10 cellular contexts compared by ENCODE assay signal in genomic region chr1:116668277-116668676, GRCh38. TPM values are rescaled to one million over a fixed set of nuclear protein-coding genes. Genes with fewer than 3 reads are reported as not detected.
A peak's percentile ranks its signal among the peaks of the same experiment; 100 is the strongest.
DNase-seq lines count a peak whose midpoint lies in the region; ATAC-seq and TF ChIP-seq lines count a peak whose summit lies in the region.
"Had no signal": no experiment of that assay in that cellular context is flagged by ENCODE, and none has a peak within 500 bp of the region (broad histone marks: within the 10 kb centered on the region; RNA-seq: fewer than 3 reads in every experiment).

No MANE protein-coding gene starts in this region.

- DNase-seq in activated T-cell treated with anti-CD3 and anti-CD28 coated beads, Interleukin-2, amount 50 U/mL, for 4 hours: no peak
- DNase-seq in activated T-cell treated with anti-CD3 and anti-CD28 coated beads, Interleukin-2, amount 50 U/mL, for 1 hour: no peak
- DNase-seq in activated CD8-positive, alpha-beta T cell treated with anti-CD3 and anti-CD28 coated beads for 36 hours: no peak
- DNase-seq in stimulated activated naive B cell treated with anti-CD40 and anti-IgM and Interleukin-4, amounts not matched to agents 10 μg/mL and 1 μg/mL and 100 μg/mL, for 72 hours: no peak
- DNase-seq in cerebellar cortex (ENCODE audit: low spot score) (no peak), H7 (no peak)
- DNase-seq: amniotic stem cell, NCI-H187 treated with DMSO at 0.1 percent for 48 hours had no signal

- no peaks in the 10 kb centered on the region for H3K36me3 Mint-ChIP-seq in activated T-cell treated with anti-CD3 and anti-CD28 coated beads, Interleukin-2, amount 50 U/mL, for 4 hours (ENCODE audit: insufficient read depth)
- H3K36me3 Mint-ChIP-seq in activated CD8-positive, alpha-beta T cell treated with anti-CD3 and anti-CD28 coated beads for 36 hours (ENCODE audit: low read depth): no peaks in the 10 kb centered on the region
- peaks cover 23% of the 10 kb centered on the region in 2 donors for H3K36me3 Mint-ChIP-seq in stimulated activated naive B cell treated with anti-CD40 and anti-IgM and Interleukin-4, amounts not matched to agents 10 μg/mL and 1 μg/mL and 100 μg/mL, for 72 hours

- POLR2A ChIA-PET in activated CD8-positive, alpha-beta T cell treated with anti-CD3 and anti-CD28 coated beads for 36 hours (lab: Charles Lee): interaction anchor here (1.6 kb wide), 1 partner anchor 26 kb away, joined by 3 read pairs; no protein-coding TSS in a partner anchor

- no peak overlapping the region for H3K27ac Mint-ChIP-seq in activated CD8-positive, alpha-beta T cell treated with anti-CD3 and anti-CD28 coated beads for 36 hours
- no peak overlapping the region for H3K27ac Mint-ChIP-seq in stimulated activated naive B cell treated with anti-CD40 and anti-IgM and Interleukin-4, amounts not matched to agents 10 μg/mL and 1 μg/mL and 100 μg/mL, for 72 hours

- H3K4me3 ChIP-seq in iPS-15b (ENCODE audit: low read depth, low read length) (peak overlapping the region; percentile 53), H7 (ENCODE audit: insufficient read depth, low read depth, low read length) (no peak overlapping the region)

- H3K27me3 Mint-ChIP-seq in activated T-cell treated with anti-CD3 and anti-CD28 coated beads, Interleukin-2, amount 50 U/mL, for 4 hours (ENCODE audit: low read depth): peaks cover 44% of the 10 kb centered on the region
- peaks cover 51% of the 10 kb centered on the region for H3K27me3 Mint-ChIP-seq in activated CD8-positive, alpha-beta T cell treated with anti-CD3 and anti-CD28 coated beads for 36 hours
- peaks cover 48 to 60% of the 10 kb centered on the region in 2 donors for H3K27me3 Mint-ChIP-seq in stimulated activated naive B cell treated with anti-CD40 and anti-IgM and Interleukin-4, amounts not matched to agents 10 μg/mL and 1 μg/mL and 100 μg/mL, for 72 hours

- H3K4me1 ChIP-seq in iPS-15b (ENCODE audit: control insufficient read depth, insufficient read depth, low read length): peaks cover 22% of the 10 kb centered on the region

- no peaks in the 10 kb centered on the region for H3K9me3 Mint-ChIP-seq in activated T-cell treated with anti-CD3 and anti-CD28 coated beads, Interleukin-2, amount 50 U/mL, for 4 hours
- no peaks in the 10 kb centered on the region for H3K9me3 Mint-ChIP-seq in activated CD8-positive, alpha-beta T cell treated with anti-CD3 and anti-CD28 coated beads for 36 hours
- no peaks in the 10 kb centered on the region for H3K9me3 Mint-ChIP-seq in stimulated activated naive B cell treated with anti-CD40 and anti-IgM and Interleukin-4, amounts not matched to agents 10 μg/mL and 1 μg/mL and 100 μg/mL, for 72 hours

- CTCF ChIA-PET in activated CD8-positive, alpha-beta T cell treated with anti-CD3 and anti-CD28 coated beads for 36 hours (lab: Charles Lee): interaction anchor here (1.0 to 2.6 kb wide), 3 partner anchors 73 to 98 kb away, joined by 3 to 8 read pairs (median 3); partner anchors contain the start of gene CD58

- H3K36me3 ChIP-seq in iPS-15b (ENCODE audit: control insufficient read depth, insufficient read depth, low read length) (no peaks in the 10 kb centered on the region), H7 (replicated peaks; ENCODE audit: control insufficient read depth, insufficient read depth, low read length) (peaks cover 1% of the 10 kb centered on the region; the same call in 1 of the 2 replicates)

- no peak for TF ChIP-seq CTCF in activated CD8-positive, alpha-beta T cell treated with anti-CD3 and anti-CD28 coated beads for 36 hours (IDR thresholded peaks at IDR 0.05)

- H3K4me3 Mint-ChIP-seq in activated T-cell treated with anti-CD3 and anti-CD28 coated beads, Interleukin-2, amount 50 U/mL, for 4 hours: peak overlapping the region; percentile 68
- peak overlapping the region; percentile 43 for H3K4me3 Mint-ChIP-seq in activated CD8-positive, alpha-beta T cell treated with anti-CD3 and anti-CD28 coated beads for 36 hours
- peak overlapping the region; percentile 65 for H3K4me3 Mint-ChIP-seq in stimulated activated naive B cell treated with anti-CD40 and anti-IgM and Interleukin-4, amounts not matched to agents 10 μg/mL and 1 μg/mL and 100 μg/mL, for 72 hours

- H3K9ac ChIP-seq in iPS-15b (ENCODE audit: low read depth, low read length): no peak overlapping the region

- no peaks in the 10 kb centered on the region for H3K9me3 ChIP-seq in iPS-15b (ENCODE audit: control insufficient read depth, insufficient read depth, low read length)

- H3K27me3 ChIP-seq in iPS-15b (ENCODE audit: control insufficient read depth, insufficient read depth, low read length): peaks cover 27% of the 10 kb centered on the region
- H3K27me3 ChIP-seq in H7 (ENCODE audit: control insufficient read depth, insufficient read depth, low read length): peaks cover 10% of the 10 kb centered on the region

- intact Hi-C loops in activated CD8-positive, alpha-beta T cell treated with anti-CD3 and anti-CD28 coated beads for 36 hours (cut with micrococcal nuclease): no loop called here

- ATAC-seq in activated T-cell treated with anti-CD3 and anti-CD28 coated beads, Interleukin-2, amount 50 U/mL, for 4 hours: no peak
- no peak for ATAC-seq in activated CD8-positive, alpha-beta T cell treated with anti-CD3 and anti-CD28 coated beads for 36 hours
- ATAC-seq in stimulated activated naive B cell treated with anti-CD40 and anti-IgM and Interleukin-4, amounts not matched to agents 10 μg/mL and 1 μg/mL and 100 μg/mL, for 72 hours (replicated peaks): no peak
- ATAC-seq in GM18907 (IDR thresholded peaks at IDR 0.05; ENCODE audit: unreplicated experiment): no peak

- peaks cover 4% of the 10 kb centered on the region for H3K4me1 Mint-ChIP-seq in activated T-cell treated with anti-CD3 and anti-CD28 coated beads, Interleukin-2, amount 50 U/mL, for 4 hours (ENCODE audit: low read depth)
- H3K4me1 Mint-ChIP-seq in activated CD8-positive, alpha-beta T cell treated with anti-CD3 and anti-CD28 coated beads for 36 hours (ENCODE audit: low read depth): peaks cover 11% of the 10 kb centered on the region
- peaks cover 25 to 36% of the 10 kb centered on the region in 2 donors for H3K4me1 Mint-ChIP-seq in stimulated activated naive B cell treated with anti-CD40 and anti-IgM and Interleukin-4, amounts not matched to agents 10 μg/mL and 1 μg/mL and 100 μg/mL, for 72 hours

RNA-seq across cellular contexts. Expression of gene IGSF3, which starts 0.7 kb away (rescaled TPM):
- 1 to 10 TPM; 4.0 to 7.6 (median 4.8) TPM for total RNA-seq in activated T-cell treated with anti-CD3 and anti-CD28 coated beads, Interleukin-2, amount 50 U/mL, for 4 hours
- total RNA-seq in activated CD8-positive, alpha-beta T cell treated with anti-CD3 and anti-CD28 coated beads for 36 hours: under 1 TPM; 0.54 to 0.72 TPM
- total RNA-seq in H7 (2014; rRNA removed; shearing (Covaris generic)): 58.7 and 69.0 TPM in 2 replicates
